Comparison of ENCODE assay signal across 2 cellular contexts in the genomic region with DNA sequence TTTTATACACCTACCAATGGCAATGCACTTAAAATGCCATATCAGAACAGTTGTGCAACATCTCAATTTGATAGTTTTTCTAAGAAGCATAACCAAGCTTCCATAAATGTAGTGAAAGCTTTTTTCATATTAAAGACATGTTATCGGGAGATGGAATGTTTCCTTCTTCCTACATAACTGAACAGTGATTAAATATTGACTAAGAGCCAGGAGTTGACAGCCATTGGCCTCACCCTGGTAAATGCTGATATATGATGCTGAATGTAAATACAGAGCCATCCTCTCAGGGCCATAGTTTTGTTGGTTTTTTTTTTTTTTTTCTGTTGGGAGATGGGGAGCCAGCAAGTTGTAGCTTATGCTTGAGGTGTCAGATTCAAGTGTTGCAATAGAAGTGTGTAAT.
TF ChIP-seq lines count a peak whose summit lies in the region.

No MANE protein-coding gene starts in this region.

TF ChIP-seq in A549, 52 proteins besides CTCF, POLR2A, EP300 and RAD21 (continued from another document and continues in another):
- TF ChIP-seq, protein P1, sequence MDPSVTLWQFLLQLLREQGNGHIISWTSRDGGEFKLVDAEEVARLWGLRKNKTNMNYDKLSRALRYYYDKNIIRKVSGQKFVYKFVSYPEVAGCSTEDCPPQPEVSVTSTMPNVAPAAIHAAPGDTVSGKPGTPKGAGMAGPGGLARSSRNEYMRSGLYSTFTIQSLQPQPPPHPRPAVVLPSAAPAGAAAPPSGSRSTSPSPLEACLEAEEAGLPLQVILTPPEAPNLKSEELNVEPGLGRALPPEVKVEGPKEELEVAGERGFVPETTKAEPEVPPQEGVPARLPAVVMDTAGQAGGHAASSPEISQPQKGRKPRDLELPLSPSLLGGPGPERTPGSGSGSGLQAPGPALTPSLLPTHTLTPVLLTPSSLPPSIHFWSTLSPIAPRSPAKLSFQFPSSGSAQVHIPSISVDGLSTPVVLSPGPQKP (IDR thresholded peaks at IDR 0.05; ENCODE audit: low read depth, low read length), result no peak
- TF ChIP-seq RCOR1 (IDR thresholded peaks at IDR 0.05; ENCODE audit: low read depth, low read length) (no peak), RARB (CRISPR knock-in tag; IDR thresholded peaks at IDR 0.05) (no peak), CBX2 (IDR thresholded peaks at IDR 0.05; ENCODE audit: borderline replicate concordance, low read depth) (no peak), KDM5A (IDR thresholded peaks at IDR 0.05) (no peak), TP53 (CRISPR knock-in tag; IDR thresholded peaks at IDR 0.05) (no peak), CEBPB (IDR thresholded peaks at IDR 0.05) (peak in 1 of 2 experiments; percentile 59; a peak in 2 of 4 replicates), KDM1A (IDR thresholded peaks at IDR 0.05; ENCODE audit: low read depth) (no peak), BCL3 (IDR thresholded peaks at IDR 0.05) (peak; percentile 25; the same call in 1 of the 3 replicates), POLR2AphosphoS2 (conservative IDR thresholded peaks at IDR 0.05; ENCODE audit: low read length) (no peak), RFX5 (IDR thresholded peaks at IDR 0.05) (no peak), CHD4 (IDR thresholded peaks at IDR 0.05; ENCODE audit: borderline replicate concordance) (no peak), FOSL2 (IDR thresholded peaks at IDR 0.05) (no peak), FOSL2 (CRISPR knock-in tag; IDR thresholded peaks at IDR 0.05) (peak; percentile 42; the same call in 1 of the 2 replicates), JUNB (IDR thresholded peaks at IDR 0.05) (0 out of 2 replicates have a peak, but pooled peaks have one; percentile 24), ESRRA (IDR thresholded peaks at IDR 0.05; ENCODE audit: borderline replicate concordance, low read length) (no peak), FOXS1 (CRISPR knock-in tag; IDR thresholded peaks at IDR 0.05) (no peak), TFCP2L1 (CRISPR knock-in tag; IDR thresholded peaks at IDR 0.05) (no peak), CBX8 (IDR thresholded peaks at IDR 0.05) (no peak), SREBF2 (IDR thresholded peaks at IDR 0.05) (no peak), NFE2L2 (conservative IDR thresholded peaks at IDR 0.05; ENCODE audit: low read length) (no peak), PBX3 (IDR thresholded peaks at IDR 0.05) (0 out of 2 replicates have a peak, but pooled peaks have one; percentile 61), MYC (IDR thresholded peaks at IDR 0.05; ENCODE audit: borderline replicate concordance, low read length) (no peak), MAFK (IDR thresholded peaks at IDR 0.05; ENCODE audit: partially characterized antibody) (no peak), ZC3H11A (IDR thresholded peaks at IDR 0.05) (no peak), ZFP36 (IDR thresholded peaks at IDR 0.05; ENCODE audit: borderline replicate concordance, partially characterized antibody) (peak; percentile 4), NPAS2 (CRISPR knock-in tag; IDR thresholded peaks at IDR 0.05; ENCODE audit: borderline replicate concordance) (no peak), EHMT2 (IDR thresholded peaks at IDR 0.05; ENCODE audit: low read depth) (no peak), MAX (IDR thresholded peaks at IDR 0.05) (peak; percentile 26; the same call in 1 of the 2 replicates), CHD2 (IDR thresholded peaks at IDR 0.05; ENCODE audit: low read length, partially characterized antibody) (no peak), RNF2 (IDR thresholded peaks at IDR 0.05; ENCODE audit: borderline replicate concordance, low read depth) (no peak), HOXB5 (CRISPR knock-in tag; IDR thresholded peaks at IDR 0.05) (no peak), HMGXB4 (CRISPR knock-in tag; IDR thresholded peaks at IDR 0.05; ENCODE audit: borderline replicate concordance) (no peak)
- TF ChIP-seq, protein P2, sequence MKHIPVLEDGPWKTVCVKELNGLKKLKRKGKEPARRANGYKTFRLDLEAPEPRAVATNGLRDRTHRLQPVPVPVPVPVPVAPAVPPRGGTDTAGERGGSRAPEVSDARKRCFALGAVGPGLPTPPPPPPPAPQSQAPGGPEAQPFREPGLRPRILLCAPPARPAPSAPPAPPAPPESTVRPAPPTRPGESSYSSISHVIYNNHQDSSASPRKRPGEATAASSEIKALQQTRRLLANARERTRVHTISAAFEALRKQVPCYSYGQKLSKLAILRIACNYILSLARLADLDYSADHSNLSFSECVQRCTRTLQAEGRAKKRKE (CRISPR knock-in tag; IDR thresholded peaks at IDR 0.05; ENCODE audit: low read depth), result no peak

TF ChIP-seq in IMR-90, 13 proteins besides CTCF, POLR2A, EP300 and RAD21 (continued from another document):
- TF ChIP-seq, protein P1 (IDR thresholded peaks at IDR 0.05; ENCODE audit: borderline replicate concordance, low read depth, low read length), result no peak
- peak; percentile 87 for TF ChIP-seq CEBPB (IDR thresholded peaks at IDR 0.05; ENCODE audit: low read depth, low read length)
- TF ChIP-seq RCOR1 (IDR thresholded peaks at IDR 0.05; ENCODE audit: insufficient replicate concordance, low read length), result no peak
TF ChIP-seq in IMR-90: peak in this region for 1.
